ENCODE assay signal across 11 cellular contexts in genomic region chr17:32494621-32495346, GRCh38. TPM values are rescaled to one million over a fixed set of nuclear protein-coding genes. Genes with fewer than 3 reads are reported as not detected.
DNase-seq lines count a peak whose midpoint lies in the region; ATAC-seq and TF ChIP-seq lines count a peak whose summit lies in the region.
"Had no signal": no experiment of that assay in that cellular context is flagged by ENCODE, and none has a peak within 500 bp of the region (broad histone marks: within the 10 kb centered on the region; RNA-seq: fewer than 3 reads in every experiment).

No MANE protein-coding gene starts in this region.

- DNase-seq in A673 (ENCODE audit: low spot score) (peak; percentile 75), HL-60 (ENCODE audit: low read depth in 1 of 2, low spot score in 1 of 2) (peak; percentile 61 to 71), NCI-H69 (lab: John Stamatoyannopoulos, UW) (peak; percentile 96), dorsolateral prefrontal cortex (peak in 9 of 10 donors; percentile 49 to 87 (median 75)), breast epithelium (ENCODE audit: low spot score in 2 of 2) (no peak), GM19240 (ENCODE audit: insufficient read length, low spot score) (no peak)
- DNase-seq: activated CD4-positive, alpha-beta T cell treated with anti-CD3 and anti-CD28 coated beads for 48 hours; CD4-positive, CD25-positive, alpha-beta regulatory T cell had no signal

- TF ChIP-seq CTCF in A673 (conservative IDR thresholded peaks at IDR 0.05; ENCODE audit: low read depth, low read length) (no peak), HL-60 (IDR thresholded peaks at IDR 0.05; ENCODE audit: insufficient read depth, low read length) (no peak), dorsolateral prefrontal cortex (IDR thresholded peaks at IDR 0.05 in 54 of 56, conservative IDR thresholded peaks at IDR 0.05 in 2 of 56; ENCODE audit: low read depth in 1 of 56, partially characterized antibody in 56 of 56) (peak in 2 of 56 donors; percentile 12 to 21), breast epithelium (IDR thresholded peaks at IDR 0.05) (no peak)

- CTCF ChIA-PET in A673 (lab: Charles Lee), result no interaction called here

- H3K4me3 ChIP-seq in A673 (ENCODE audit: low read depth, low read length, poor library complexity, severe bottlenecking), result no peak overlapping the region
- H3K4me3 ChIP-seq in HL-60 (replicated peaks; ENCODE audit: insufficient read depth, low read length), result peak overlapping the region; percentile 45
- peak overlapping the region in 47 of 59 donors; percentile 2 to 52 (median 28) for H3K4me3 ChIP-seq in dorsolateral prefrontal cortex
- no peak overlapping the region for H3K4me3 ChIP-seq in breast epithelium

- H3K27ac ChIP-seq in A673 (ENCODE audit: low read depth, low read length, poor library complexity, severe bottlenecking) (no peak overlapping the region), HL-60 (replicated peaks) (peak overlapping the region; percentile 48), dorsolateral prefrontal cortex (peak overlapping the region in 58 of 59 donors; percentile 38 to 99 (median 80)), breast epithelium (no peak overlapping the region)

- no TSS peak for BruUV-seq in A673 (replicated peaks; lab: Mats Ljungman, UMichigan)

- H3K4me1 ChIP-seq in A673 (ENCODE audit: insufficient read depth, low read length, poor library complexity, severe bottlenecking), result peaks cover 10% of the 10 kb centered on the region
- H3K4me1 ChIP-seq in breast epithelium, result no peaks in the 10 kb centered on the region

- H3K9me3 ChIP-seq in A673 (ENCODE audit: low read depth, low read length, poor library complexity, severe bottlenecking) (no peaks in the 10 kb centered on the region), breast epithelium (no peaks in the 10 kb centered on the region)
- H3K9me3 ChIP-seq: Peyer's patch had no signal

- no peak for TF ChIP-seq POLR2A in breast epithelium (IDR thresholded peaks at IDR 0.05)

- no peaks in the 10 kb centered on the region for H3K27me3 ChIP-seq in A673 (replicated peaks; ENCODE audit: insufficient read depth, low read depth, low read length, poor library complexity)
- no peaks in the 10 kb centered on the region for H3K27me3 ChIP-seq in HL-60 (ENCODE audit: insufficient read depth, poor library complexity, severe bottlenecking)
- H3K27me3 ChIP-seq in dorsolateral prefrontal cortex, result no peaks in the 10 kb centered on the region
- H3K27me3 ChIP-seq in breast epithelium, result no peaks in the 10 kb centered on the region
- H3K27me3 ChIP-seq: Peyer's patch had no signal

- ATAC-seq in HG03442 (IDR thresholded peaks at IDR 0.05; ENCODE audit: unreplicated experiment) (no peak), GM21360 (IDR thresholded peaks at IDR 0.05; ENCODE audit: unreplicated experiment) (no peak)

- POLR2A ChIA-PET in A673 (lab: Charles Lee; ENCODE audit: low non-redundant PET), result no interaction called here

- intact Hi-C loops in A673 (cut with micrococcal nuclease; ENCODE audit: unreplicated experiment) (no loop called here), dorsolateral prefrontal cortex (cut with DNase I) (loop anchor here in 1 of 2 donors (10.0 kb wide), 1 partner anchor 130 kb away; no protein-coding TSS in a partner anchor), breast epithelium (cut with DNase I; ENCODE audit: low total_unique reads) (no loop called here)

- H3K36me3 ChIP-seq in A673 (ENCODE audit: insufficient read depth, low read length, poor library complexity, severe bottlenecking), result no peaks in the 10 kb centered on the region
- H3K36me3 ChIP-seq in breast epithelium, result no peaks in the 10 kb centered on the region

RNA-seq across cellular contexts. Expression of gene CDK5R1, which starts 8.0 kb away (rescaled TPM):
- total RNA-seq in A673 (2021) (3.9 and 5.1 TPM in 2 replicates), dorsolateral prefrontal cortex (100 to 1,000 TPM in 114 of 120 experiments, 10 to 100 TPM in 6; 52.9 to 209 (median 145) TPM), breast epithelium (under 1 TPM; 0.66 to 0.88 (median 0.80) TPM)

RNA-seq across cellular contexts. Expression of gene PSMD11, which starts 50.5 kb away (rescaled TPM):
- total RNA-seq in A673 (2021) (195 and 213 TPM in 2 replicates), dorsolateral prefrontal cortex (100 to 1,000 TPM in 5 of 120 experiments, 10 to 100 TPM in 115; 63.1 to 112 (median 81.0) TPM), breast epithelium (10 to 100 TPM; 49.2 to 61.9 (median 56.6) TPM)

Comparison
In these comparisons a context has a peak if more than half of its experiments do, and no peak if none do; other contexts are left out.
1. DNase-seq: peak in A673 (single experiment), HL-60 (2 of 2), NCI-H69 (single experiment) and dorsolateral prefrontal cortex (9 of 10); none in breast epithelium (0 of 2) and GM19240 (single experiment).
2. H3K27ac ChIP-seq: peak in HL-60 (single experiment) and dorsolateral prefrontal cortex (58 of 59); none in A673 (single experiment) and breast epithelium (0 of 2).
3. H3K4me3 ChIP-seq: peak in HL-60 (single experiment) and dorsolateral prefrontal cortex (47 of 59); none in A673 (single experiment) and breast epithelium (0 of 3).